ENCODE assay signal across 8 cellular contexts in genomic region chrX:13123247-13123856, GRCh38.
DNase-seq lines count a peak whose midpoint lies in the region; ATAC-seq and TF ChIP-seq lines count a peak whose summit lies in the region.
"Had no signal": no experiment of that assay in that cellular context is flagged by ENCODE, and none has a peak within 500 bp of the region (broad histone marks: within the 10 kb centered on the region; RNA-seq: fewer than 3 reads in every experiment).

No MANE protein-coding gene starts in this region.

- no peaks in the 10 kb centered on the region for H3K27me3 Mint-ChIP-seq in Calu3 (ENCODE audit: unreplicated experiment)
- H3K27me3 Mint-ChIP-seq in chondrocyte (ENCODE audit: low read depth), result no peaks in the 10 kb centered on the region

- H3K4me1 Mint-ChIP-seq in Calu3 (ENCODE audit: low read depth, unreplicated experiment) (peaks cover 30% of the 10 kb centered on the region), chondrocyte (ENCODE audit: low read depth) (peaks cover 78% of the 10 kb centered on the region)

- peak overlapping the region; percentile 26; the same call in 1 of the 2 replicates for H3K9ac ChIP-seq in OCI-LY1 (ENCODE audit: low read length)
- peak overlapping the region; percentile 20 for H3K9ac ChIP-seq in skeletal muscle satellite cell (ENCODE audit: low read depth, low read length)

- no peaks in the 10 kb centered on the region for H3F3A ChIP-seq in OCI-LY1 (ENCODE audit: insufficient read depth, low read length)

- CTCF ChIA-PET in Calu3 (lab: Charles Lee), result no interaction called here

- intact Hi-C loops in Calu3 (cut with micrococcal nuclease; ENCODE audit: unreplicated experiment), result no loop called here

- DNase-seq in Calu3 (no peak), chondrocyte (ENCODE audit: low spot score) (no peak), NCI-H1436 treated with DMSO at 0.1 percent for 48 hours (lab: John Stamatoyannopoulos, UW) (no peak)
- DNase-seq in effector CD8-positive, alpha-beta T cell (lab: John Stamatoyannopoulos, UW), result no peak
- DNase-seq: NCI-H2171 treated with DMSO at 0.1 percent for 48 hours had no signal

- H3K79me2 ChIP-seq in OCI-LY1 (ENCODE audit: insufficient read depth, low read length), result no peaks in the 10 kb centered on the region

- peaks cover 28% of the 10 kb centered on the region for H3K4me1 ChIP-seq in OCI-LY1 (ENCODE audit: insufficient read depth, low read length, severe bottlenecking)
- peaks cover 39% of the 10 kb centered on the region for H3K4me1 ChIP-seq in skeletal muscle satellite cell (ENCODE audit: control insufficient read depth, insufficient read depth, low read length)

- H3K27me3 ChIP-seq in OCI-LY1 (ENCODE audit: insufficient read depth, low read length), result no peaks in the 10 kb centered on the region
- no peaks in the 10 kb centered on the region for H3K27me3 ChIP-seq in skeletal muscle satellite cell (ENCODE audit: control insufficient read depth, insufficient read depth, low read length)

- H3K36me3 ChIP-seq in OCI-LY1 (ENCODE audit: insufficient read depth, low read length) (no peaks in the 10 kb centered on the region), skeletal muscle satellite cell (ENCODE audit: insufficient read depth, low read length) (no peaks in the 10 kb centered on the region)

- no peaks in the 10 kb centered on the region for H3K9me2 ChIP-seq in OCI-LY1 (ENCODE audit: low read depth, low read length)

- no peak overlapping the region for H3K4me3 Mint-ChIP-seq in Calu3 (ENCODE audit: low read depth, unreplicated experiment)
- H3K4me3 Mint-ChIP-seq in chondrocyte (ENCODE audit: unreplicated experiment), result no peak overlapping the region

- no peak for ATAC-seq in GM19324 (IDR thresholded peaks at IDR 0.05; ENCODE audit: low FRiP score, unreplicated experiment)

- H3K36me3 Mint-ChIP-seq in Calu3 (ENCODE audit: insufficient read depth, unreplicated experiment) (peaks cover 4% of the 10 kb centered on the region), chondrocyte (ENCODE audit: low read depth) (no peaks in the 10 kb centered on the region)

- H3K9me3 Mint-ChIP-seq in Calu3 (ENCODE audit: low read depth, unreplicated experiment) (no peaks in the 10 kb centered on the region), chondrocyte (ENCODE audit: low read depth) (no peaks in the 10 kb centered on the region)

- H3K27ac Mint-ChIP-seq in Calu3 (ENCODE audit: unreplicated experiment) (peak overlapping the region; percentile 33), chondrocyte (ENCODE audit: unreplicated experiment) (peak overlapping the region; percentile 85)

- H3K4me2 ChIP-seq in OCI-LY1 (ENCODE audit: low read length) (peak overlapping the region; percentile 55), skeletal muscle satellite cell (ENCODE audit: low read length) (peak overlapping the region; percentile 24)

- TF ChIP-seq CTCF in Calu3 (IDR thresholded peaks at IDR 0.05; ENCODE audit: unreplicated experiment) (no peak), OCI-LY1 (IDR thresholded peaks at IDR 0.05; ENCODE audit: low read length) (no peak), chondrocyte (IDR thresholded peaks at IDR 0.05) (no peak)

- no peaks in the 10 kb centered on the region for H4K20me1 ChIP-seq in OCI-LY1 (ENCODE audit: insufficient read depth, low read length)

- BruUV-seq in Calu3 (replicated peaks; lab: Mats Ljungman, UMichigan), result no TSS peak

- H3K9me3 ChIP-seq in OCI-LY1 (ENCODE audit: low read length) (no peaks in the 10 kb centered on the region), skeletal muscle satellite cell (replicated peaks; ENCODE audit: low read length) (no peaks in the 10 kb centered on the region)

- peak overlapping the region; percentile 99 for H2AFZ ChIP-seq in OCI-LY1 (ENCODE audit: low read length)

- H3K4me3 ChIP-seq in OCI-LY1 (ENCODE audit: low read depth, low read length, poor library complexity, severe bottlenecking) (peak overlapping the region; percentile 21), skeletal muscle satellite cell (ENCODE audit: low read length) (no peak overlapping the region)

- H3K27ac ChIP-seq in OCI-LY1 (ENCODE audit: low read depth, low read length, poor library complexity, severe bottlenecking), result peak overlapping the region; percentile 60
